In genomic region chr6:41734666-41735426, GRCh38 we compare ENCODE assay signal across 8 cellular contexts. TPM values are rescaled to one million over a fixed set of nuclear protein-coding genes. Genes with fewer than 3 reads are reported as not detected.
DNase-seq lines count a peak whose midpoint lies in the region; ATAC-seq and TF ChIP-seq lines count a peak whose summit lies in the region.

No MANE protein-coding gene starts in this region.

- CTCF ChIA-PET in A673 (lab: Charles Lee) = interaction anchor here (0.6 to 2.0 kb wide), 9 partner anchors 14 to 1156 kb away, joined by 3 to 8 read pairs (median 4); partner anchors contain the start of gene TOMM6
- CTCF ChIA-PET in activated CD8-positive, alpha-beta T cell treated with anti-CD3 and anti-CD28 coated beads, Interleukin-2, amount 10 ng/mL, durations not matched to agents 7 days and 5 days (lab: Charles Lee) = interaction anchor here (0.8 to 4.2 kb wide), 15 partner anchors 15 to 366 kb away, joined by 3 to 59 read pairs (median 7); partner anchors contain the start of genes BYSL, MED20, TAF8 and TOMM6

- DNase-seq in A673 (ENCODE audit: low spot score) (peak; percentile 78), NCI-H748 treated with DMSO at 0.1 percent for 48 hours (lab: John Stamatoyannopoulos, UW) (peak; percentile 47), lung (ENCODE audit: low spot score) (peak; percentile 80)
- peak; percentile 78 for DNase-seq in activated CD8-positive, alpha-beta T cell treated with anti-CD3 and anti-CD28 coated beads, Interleukin-2, amount 10 ng/mL, durations not matched to agents 7 days and 5 days
- DNase-seq in effector CD4-positive, alpha-beta T cell = peak; percentile 62
- peak; percentile 37 to 56 (median 42) for DNase-seq in stimulated activated CD4-positive, alpha-beta T cell treated with anti-CD3 and anti-CD28 coated beads, TNF-alpha, amount 100 ng/mL, for 1 hour (ENCODE audit: low read depth in 3 of 3, low spot score in 1 of 3)

- H3K4me3 ChIP-seq in A673 (ENCODE audit: low read depth, low read length, poor library complexity, severe bottlenecking) (peak overlapping the region; percentile 74), lung (peak overlapping the region; percentile 88)

- TF ChIP-seq CTCF in A673 (conservative IDR thresholded peaks at IDR 0.05; ENCODE audit: low read depth, low read length) (no peak), lung (IDR thresholded peaks at IDR 0.05; ENCODE audit: control extremely low read depth, extremely low read depth) (no peak)

- POLR2A ChIA-PET in A673 (lab: Charles Lee; ENCODE audit: low non-redundant PET) = interaction anchor here (0.5 kb wide), 1 partner anchor 176 kb away, joined by 3 read pairs; no protein-coding TSS in a partner anchor
- POLR2A ChIA-PET in activated CD8-positive, alpha-beta T cell treated with anti-CD3 and anti-CD28 coated beads, Interleukin-2, amount 10 ng/mL, durations not matched to agents 7 days and 5 days (lab: Charles Lee) = interaction anchor here (0.7 to 2.8 kb wide), 5 partner anchors 19 to 52 kb away, joined by 3 to 19 read pairs (median 11); partner anchors contain the start of gene TOMM6

- H3K27ac ChIP-seq in A673 (ENCODE audit: low read depth, low read length, poor library complexity, severe bottlenecking) (peak overlapping the region; percentile 54), lung (ENCODE audit: low read depth in 1 of 2, low read length in 1 of 2) (peak overlapping the region; percentile 90 to 98)

- ATAC-seq in GM18861 (IDR thresholded peaks at IDR 0.05; ENCODE audit: unreplicated experiment) (peak; percentile 7), HG03108 (IDR thresholded peaks at IDR 0.05; ENCODE audit: unreplicated experiment) (peak; percentile 17), lung (ENCODE audit: insufficient read depth, low FRiP score) (peak; percentile 76)
- peak; percentile 62 for ATAC-seq in activated CD8-positive, alpha-beta T cell treated with anti-CD3 and anti-CD28 coated beads, Interleukin-2, amount 10 ng/mL, durations not matched to agents 7 days and 5 days

- H3K27me3 Mint-ChIP-seq in activated CD8-positive, alpha-beta T cell treated with anti-CD3 and anti-CD28 coated beads, Interleukin-2, amount 10 ng/mL, durations not matched to agents 7 days and 5 days (ENCODE audit: low read depth) = no peaks in the 10 kb centered on the region

- peak overlapping the region; percentile 52 for H3K27ac Mint-ChIP-seq in activated CD8-positive, alpha-beta T cell treated with anti-CD3 and anti-CD28 coated beads, Interleukin-2, amount 10 ng/mL, durations not matched to agents 7 days and 5 days

- H3K36me3 Mint-ChIP-seq in activated CD8-positive, alpha-beta T cell treated with anti-CD3 and anti-CD28 coated beads, Interleukin-2, amount 10 ng/mL, durations not matched to agents 7 days and 5 days (ENCODE audit: low read depth) = peaks cover 3% of the 10 kb centered on the region

- no peaks in the 10 kb centered on the region for H3K27me3 ChIP-seq in A673 (replicated peaks; ENCODE audit: insufficient read depth, low read depth, low read length, poor library complexity)
- no peaks in the 10 kb centered on the region for H3K27me3 ChIP-seq in lung (ENCODE audit: control insufficient read depth, insufficient read depth)

- BruUV-seq in A673 (replicated peaks; lab: Mats Ljungman, UMichigan) = no TSS peak

- 0% methylated on average over 48 to 70 of the region's 76 CpGs for WGBS in lung, 2 donors

- peak overlapping the region; percentile 77 for H3K4me3 Mint-ChIP-seq in activated CD8-positive, alpha-beta T cell treated with anti-CD3 and anti-CD28 coated beads, Interleukin-2, amount 10 ng/mL, durations not matched to agents 7 days and 5 days

- H3K9me3 Mint-ChIP-seq in activated CD8-positive, alpha-beta T cell treated with anti-CD3 and anti-CD28 coated beads, Interleukin-2, amount 10 ng/mL, durations not matched to agents 7 days and 5 days (ENCODE audit: insufficient read depth) = no peaks in the 10 kb centered on the region

- H3K9me3 ChIP-seq in A673 (ENCODE audit: low read depth, low read length, poor library complexity, severe bottlenecking) (no peaks in the 10 kb centered on the region), lung (ENCODE audit: control insufficient read depth in 2 of 2, insufficient read depth in 1 of 2, low read length in 1 of 2) (no peaks in the 10 kb centered on the region)

- intact Hi-C loops in A673 (cut with micrococcal nuclease; ENCODE audit: unreplicated experiment) = no loop called here

- peaks cover 42% of the 10 kb centered on the region for H3K4me1 Mint-ChIP-seq in activated CD8-positive, alpha-beta T cell treated with anti-CD3 and anti-CD28 coated beads, Interleukin-2, amount 10 ng/mL, durations not matched to agents 7 days and 5 days (ENCODE audit: low read depth)

- H3K4me1 ChIP-seq in A673 (ENCODE audit: insufficient read depth, low read length, poor library complexity, severe bottlenecking) (peaks cover 31% of the 10 kb centered on the region), lung (ENCODE audit: control insufficient read depth in 2 of 2, insufficient read depth in 2 of 2, low read length in 2 of 2) (peaks cover 20 to 21% of the 10 kb centered on the region in 2 donors)

- H3K36me3 ChIP-seq in A673 (ENCODE audit: insufficient read depth, low read length, poor library complexity, severe bottlenecking) (no peaks in the 10 kb centered on the region), lung (ENCODE audit: control insufficient read depth in 2 of 2, insufficient read depth in 2 of 2, low read length in 2 of 2) (peaks cover 0 to 2% of the 10 kb centered on the region in 2 donors)

RNA-seq across cellular contexts. Expression of gene TFEB, which starts 0.6 kb away (rescaled TPM):
- total RNA-seq in A673 (2021) = 1.8 and 2.8 TPM in 2 replicates
- total RNA-seq in activated CD8-positive, alpha-beta T cell treated with anti-CD3 and anti-CD28 coated beads, Interleukin-2, amount 10 ng/mL, durations not matched to agents 7 days and 5 days = 10 to 100 TPM; 18.5 to 21.2 TPM
- total RNA-seq in lung = 10 to 100 TPM; 13.3 to 38.4 TPM
- 10 to 100 TPM; 23.1 to 32.5 TPM for polyA plus RNA-seq in lung

RNA-seq across cellular contexts. Expression of gene PGC, which starts 12.4 kb away (rescaled TPM):
- total RNA-seq in A673 (2021) (not detected in 2 replicates), lung (100 to 1,000 TPM in 1 of 2 donors, 10 to 100 TPM in 1; 19.2 to 586 TPM)
- total RNA-seq in activated CD8-positive, alpha-beta T cell treated with anti-CD3 and anti-CD28 coated beads, Interleukin-2, amount 10 ng/mL, durations not matched to agents 7 days and 5 days = not detected
- polyA plus RNA-seq in lung = 1,000 to 10,000 TPM in 1 of 2 donors, 100 to 1,000 TPM in 1; 348 to 1,394 TPM

RNA-seq across cellular contexts. Expression of gene FRS3, which starts 44.9 kb away (rescaled TPM):
- 3.0 and 5.5 TPM in 2 replicates for total RNA-seq in A673 (2021)
- total RNA-seq in activated CD8-positive, alpha-beta T cell treated with anti-CD3 and anti-CD28 coated beads, Interleukin-2, amount 10 ng/mL, durations not matched to agents 7 days and 5 days = 1 to 10 TPM; 5.1 to 7.0 TPM
- total RNA-seq in lung = 10 to 100 TPM in 1 of 2 donors, 1 to 10 TPM in 1; 7.3 to 11.2 TPM
- polyA plus RNA-seq in lung = 1 to 10 TPM; 3.7 to 6.5 TPM

RNA-seq across cellular contexts. Expression of gene PRICKLE4, which starts 45.7 kb away (rescaled TPM):
- 1.9 TPM in 1 of 2 replicates, not detected in the other for total RNA-seq in A673 (2021)
- under 1 TPM in 1 of 2 experiments, not detected in 1; 0.40 TPM for total RNA-seq in activated CD8-positive, alpha-beta T cell treated with anti-CD3 and anti-CD28 coated beads, Interleukin-2, amount 10 ng/mL, durations not matched to agents 7 days and 5 days
- total RNA-seq in lung = 1 to 10 TPM; 6.9 TPM
- 1 to 10 TPM; 2.9 to 4.1 TPM for polyA plus RNA-seq in lung

RNA-seq across cellular contexts. Expression of gene TOMM6, which starts 52.6 kb away (rescaled TPM):
- total RNA-seq in A673 (2021) (197 and 206 TPM in 2 replicates), lung (100 to 1,000 TPM in 1 of 2 donors, 10 to 100 TPM in 1; 43.5 to 172 TPM)
- 100 to 1,000 TPM; 215 to 218 TPM for total RNA-seq in activated CD8-positive, alpha-beta T cell treated with anti-CD3 and anti-CD28 coated beads, Interleukin-2, amount 10 ng/mL, durations not matched to agents 7 days and 5 days
- 100 to 1,000 TPM; 236 to 313 TPM for polyA plus RNA-seq in lung

Comparison
In these comparisons a context has a peak if more than half of its experiments do, and no peak if none do; other contexts are left out.
1. Peak in every context shown above with its lines: DNase-seq, ATAC-seq, H3K4me3 ChIP-seq and H3K27ac ChIP-seq.
2. ATAC-seq: peak in every context shown above with its lines; median percentile 76 in lung; 62 in activated CD8-positive, alpha-beta T cell treated with anti-CD3 and anti-CD28 coated beads, Interleukin-2, amount 10 ng/mL, durations not matched to agents 7 days and 5 days; 17 in HG03108; 7 in GM18861.
3. RNA of gene PGC, which starts 12.4 kb away (total RNA-seq): 19.2 to 586 TPM in lung; not detected in A673 and not detected in activated CD8-positive, alpha-beta T cell treated with anti-CD3 and anti-CD28 coated beads, Interleukin-2, amount 10 ng/mL, durations not matched to agents 7 days and 5 days; every median in the first group is over 10 times any median in the second.